In genomic region chr3:170355738-170356595, GRCh38 we compare ENCODE assay signal across 8 cellular contexts. TPM values are rescaled to one million over a fixed set of nuclear protein-coding genes. Genes with fewer than 3 reads are reported as not detected.
DNase-seq lines count a peak whose midpoint lies in the region; ATAC-seq and TF ChIP-seq lines count a peak whose summit lies in the region.

No MANE protein-coding gene starts in this region.

- no peaks in the 10 kb centered on the region for H3K9me3 ChIP-seq in left ventricle myocardium inferior (replicated peaks)

- H3K27me3 ChIP-seq in ACC112 (ENCODE audit: insufficient read depth, low read length) (no peaks in the 10 kb centered on the region), left ventricle myocardium inferior (ENCODE audit: low read depth) (no peaks in the 10 kb centered on the region)

- peak; percentile 60 for DNase-seq in NCI-H2196 (lab: John Stamatoyannopoulos, UW; ENCODE audit: unreplicated experiment)
- DNase-seq in activated naive CD4-positive, alpha-beta T cell treated with anti-CD3 and anti-CD28 coated beads, Interleukin-2, amount 50 U/mL, for 72 hours (ENCODE audit: low spot score in 2 of 2) = peak in 1 of 2 donors; percentile 56
- DNase-seq in left ventricle myocardium inferior = peak; percentile 54
- peak in 6 of 10 donors; percentile 13 to 80 (median 27) for DNase-seq in posterior cingulate gyrus
- no peak for DNase-seq in NCI-H1436 (lab: John Stamatoyannopoulos, UW)

- intact Hi-C loops in left ventricle myocardium inferior (cut with micrococcal nuclease) = no loop called here
- intact Hi-C loops in posterior cingulate gyrus (cut with DNase I) = loop anchor here (5.0 kb wide), 2 partner anchors 134 to 174 kb away; partner anchors contain the start of genes PHC3 and PRKCI

- peak overlapping the region; percentile 92 for H3K27ac ChIP-seq in ACC112 (ENCODE audit: low read depth, low read length)
- H3K27ac ChIP-seq in left ventricle myocardium inferior (replicated peaks) = peak overlapping the region; percentile 98

- ATAC-seq in GM18499 (IDR thresholded peaks at IDR 0.05; ENCODE audit: insufficient read depth, unreplicated experiment) = peak; percentile 9
- ATAC-seq in HG02943 (IDR thresholded peaks at IDR 0.05; ENCODE audit: low read depth, unreplicated experiment) = peak; percentile 20
- no peak for ATAC-seq in activated naive CD4-positive, alpha-beta T cell treated with anti-CD3 and anti-CD28 coated beads, Interleukin-2, amount 50 U/mL, for 72 hours

- no peaks in the 10 kb centered on the region for H3K9me3 Mint-ChIP-seq in activated naive CD4-positive, alpha-beta T cell treated with anti-CD3 and anti-CD28 coated beads, Interleukin-2, amount 50 U/mL, for 72 hours

- H3K79me2 ChIP-seq in ACC112 (ENCODE audit: control insufficient read depth, insufficient read depth, low read length, unreplicated experiment) = peaks cover 34% of the 10 kb centered on the region

- peak overlapping the region; percentile 8 to 84 for H3K27ac Mint-ChIP-seq in activated naive CD4-positive, alpha-beta T cell treated with anti-CD3 and anti-CD28 coated beads, Interleukin-2, amount 50 U/mL, for 72 hours

- TF ChIP-seq CTCF in left ventricle myocardium inferior (IDR thresholded peaks at IDR 0.05; ENCODE audit: borderline replicate concordance) = no peak

- H3K4me1 ChIP-seq in ACC112 (ENCODE audit: control insufficient read depth, insufficient read depth, low read length, unreplicated experiment) (peaks cover 35% of the 10 kb centered on the region), left ventricle myocardium inferior (peaks cover 49% of the 10 kb centered on the region)

- H3K36me3 ChIP-seq in ACC112 (ENCODE audit: insufficient read depth, low read length) = peaks cover 13% of the 10 kb centered on the region; the same call in 1 of the 2 replicates
- peaks cover 11% of the 10 kb centered on the region for H3K36me3 ChIP-seq in left ventricle myocardium inferior

- peak overlapping the region; percentile 76 for H3K4me3 ChIP-seq in ACC112 (ENCODE audit: low read depth, low read length)
- H3K4me3 ChIP-seq in left ventricle myocardium inferior = peak overlapping the region; percentile 91

- H3K36me3 Mint-ChIP-seq in activated naive CD4-positive, alpha-beta T cell treated with anti-CD3 and anti-CD28 coated beads, Interleukin-2, amount 50 U/mL, for 72 hours = peaks cover 18 to 21% of the 10 kb centered on the region in 2 donors

- peak overlapping the region; percentile 94 for H2AFZ ChIP-seq in ACC112 (ENCODE audit: low read length, unreplicated experiment)

RNA-seq across cellular contexts. Expression of gene SKIL, which starts 1.5 kb away (rescaled TPM):
- total RNA-seq in activated naive CD4-positive, alpha-beta T cell treated with anti-CD3 and anti-CD28 coated beads, Interleukin-2, amount 50 U/mL, for 72 hours = 10 to 100 TPM; 16.8 to 21.9 TPM
- 21.5 TPM for total RNA-seq in left ventricle myocardium inferior

Comparison
In these comparisons a context has a peak if more than half of its experiments do, and no peak if none do; other contexts are left out.
1. ATAC-seq: peak in GM18499 (single experiment) and HG02943 (single experiment); none in activated naive CD4-positive, alpha-beta T cell treated with anti-CD3 and anti-CD28 coated beads, Interleukin-2, amount 50 U/mL, for 72 hours (0 of 2).